In genomic region chr19:44767295-44768180, GRCh38 we compare ENCODE assay signal across 21 cellular contexts. TPM values are rescaled to one million over a fixed set of nuclear protein-coding genes. Genes with fewer than 3 reads are reported as not detected.
A peak's percentile ranks its signal among the peaks of the same experiment; 100 is the strongest.
DNase-seq lines count a peak whose midpoint lies in the region; ATAC-seq and TF ChIP-seq lines count a peak whose summit lies in the region.
"Had no signal": no experiment of that assay in that cellular context is flagged by ENCODE, and none has a peak within 500 bp of the region (broad histone marks: within the 10 kb centered on the region; RNA-seq: fewer than 3 reads in every experiment).

No MANE protein-coding gene starts in this region.

- no peaks in the 10 kb centered on the region for H3K27me3 Mint-ChIP-seq in activated CD4-positive, alpha-beta T cell treated with anti-CD3 and anti-CD28 coated beads, Interleukin-2, amount 10 ng/mL, durations not matched to agents 24 days and 14 days
- peaks cover 39% of the 10 kb centered on the region for H3K27me3 Mint-ChIP-seq in WTC11 (ENCODE audit: low read depth)
- H3K27me3 Mint-ChIP-seq in naive thymus-derived CD8-positive, alpha-beta T cell, result no peaks in the 10 kb centered on the region

- no peak overlapping the region for H3K27ac ChIP-seq in HCT116 (ENCODE audit: low read depth, low read length)
- H3K27ac ChIP-seq: C4-2B, neural progenitor cell, upper lobe of left lung had no signal

- no peaks in the 10 kb centered on the region for H4K20me1 ChIP-seq in HCT116 (ENCODE audit: insufficient read depth)

- TF ChIP-seq CTCF in HCT116 (IDR thresholded peaks at IDR 0.05 in 2 of 3, conservative IDR thresholded peaks at IDR 0.05 in 1 of 3; ENCODE audit: borderline replicate concordance in 1 of 3, insufficient read depth in 1 of 3, low read depth in 2 of 3, low read length in 2 of 3) (0 out of 6 replicates have a peak, but pooled peaks of 1 of the 3 experiments have one; percentile 5), WTC11 (IDR thresholded peaks at IDR 0.05) (no peak)

- no peaks in the 10 kb centered on the region for H3K27me3 ChIP-seq in HCT116 (ENCODE audit: insufficient read depth, low read length)
- H3K27me3 ChIP-seq: upper lobe of left lung had no signal

- H3K4me1 ChIP-seq in HCT116 (ENCODE audit: control insufficient read depth in 1 of 2, insufficient read depth in 2 of 2, low read length in 2 of 2), result peaks cover 6 to 28% of the 10 kb centered on the region in 2 experiments; a peak in 3 of 4 replicates
- H3K4me1 ChIP-seq: neural progenitor cell had no signal

- ATAC-seq in HCT116, result no peak
- ATAC-seq in WTC11, result no peak
- ATAC-seq in naive thymus-derived CD8-positive, alpha-beta T cell, result no peak
- no peak for ATAC-seq in SK-N-SH treated with all-trans-retinoic acid at 6 μM for 48 hours
- ATAC-seq in stimulated activated effector memory CD8-positive, alpha-beta T cell treated with anti-CD3 and anti-CD28 coated beads, Interleukin-12 subunit alpha, Interleukin-12 subunit beta, amount 100 ng/mL, for 72 hours, result no peak
- ATAC-seq: left cardiac atrium had no signal

- peaks cover 3% of the 10 kb centered on the region for H3K9me3 Mint-ChIP-seq in activated CD4-positive, alpha-beta T cell treated with anti-CD3 and anti-CD28 coated beads, Interleukin-2, amount 10 ng/mL, durations not matched to agents 24 days and 14 days
- H3K9me3 Mint-ChIP-seq in WTC11, result peaks cover 12% of the 10 kb centered on the region
- no peaks in the 10 kb centered on the region for H3K9me3 Mint-ChIP-seq in naive thymus-derived CD8-positive, alpha-beta T cell
- no peaks in the 10 kb centered on the region for H3K9me3 Mint-ChIP-seq in stimulated activated effector memory CD8-positive, alpha-beta T cell treated with anti-CD3 and anti-CD28 coated beads, Interleukin-12 subunit alpha, Interleukin-12 subunit beta, amount 100 ng/mL, for 72 hours
- H3K9me3 Mint-ChIP-seq: activated T-helper 2 cell treated with anti-CD3 and anti-CD28 coated beads, Interferon-gamma antibody, Interleukin-2, Interleukin-4, amounts not matched to agents 10 μg/mL and 5 μg/mL and 100 μg/mL, durations not matched to agents 14 hours and 24 hours and 36 hours had no signal

- DNase-seq in activated CD4-positive, alpha-beta T cell treated with anti-CD3 and anti-CD28 coated beads, Interleukin-2, amount 10 ng/mL, durations not matched to agents 24 days and 14 days, result peak; percentile 70
- no peak for DNase-seq in activated CD4-positive, alpha-beta T cell treated with anti-CD3 and anti-CD28 coated beads for 4 hours
- no peak for DNase-seq in HCT116 (ENCODE audit: low read depth, low spot score)
- DNase-seq in WTC11 (ENCODE audit: low spot score), result no peak
- DNase-seq in naive thymus-derived CD8-positive, alpha-beta T cell, result no peak
- no peak for DNase-seq in SW480 (ENCODE audit: low spot score)
- DNase-seq in stimulated activated effector memory CD8-positive, alpha-beta T cell treated with anti-CD3 and anti-CD28 coated beads, Interleukin-12 subunit alpha, Interleukin-12 subunit beta, amount 100 ng/mL, for 72 hours (ENCODE audit: low spot score in 2 of 2), result no peak
- DNase-seq: activated CD4-positive, alpha-beta T cell treated with anti-CD3 and anti-CD28 coated beads, Interleukin-2, amount 50 U/mL, for 1 hour; DMS79; foreskin fibroblast; left cardiac atrium; NCI-H2029; NCI-H510A treated with DMSO at 0.1 percent for 48 hours; SHP77 treated with DMSO at 0.1 percent for 48 hours; stimulated activated naive CD4-positive, alpha-beta T cell; T-helper 9 cell had no signal

- TF ChIP-seq RAD21 in HCT116 (IDR thresholded peaks at IDR 0.05; ENCODE audit: low read depth), result no peak

- peak overlapping the region; percentile 2 for H3K4me3 Mint-ChIP-seq in activated CD4-positive, alpha-beta T cell treated with anti-CD3 and anti-CD28 coated beads, Interleukin-2, amount 10 ng/mL, durations not matched to agents 24 days and 14 days
- H3K4me3 Mint-ChIP-seq in WTC11, result no peak overlapping the region
- no peak overlapping the region for H3K4me3 Mint-ChIP-seq in naive thymus-derived CD8-positive, alpha-beta T cell
- H3K4me3 Mint-ChIP-seq in stimulated activated effector memory CD8-positive, alpha-beta T cell treated with anti-CD3 and anti-CD28 coated beads, Interleukin-12 subunit alpha, Interleukin-12 subunit beta, amount 100 ng/mL, for 72 hours, result no peak overlapping the region
- H3K4me3 Mint-ChIP-seq: neural progenitor cell had no signal

- no peak overlapping the region for H3K4me3 ChIP-seq in HCT116 (replicated peaks in 1 of 2; ENCODE audit: low read depth in 1 of 2, low read length in 2 of 2)
- H3K4me3 ChIP-seq: neural progenitor cell, upper lobe of left lung had no signal

- H3K79me2 ChIP-seq in HCT116 (ENCODE audit: insufficient read depth, low read length), result no peaks in the 10 kb centered on the region

- no peak overlapping the region for H3K27ac Mint-ChIP-seq in activated CD4-positive, alpha-beta T cell treated with anti-CD3 and anti-CD28 coated beads, Interleukin-2, amount 10 ng/mL, durations not matched to agents 24 days and 14 days
- H3K27ac Mint-ChIP-seq in WTC11, result no peak overlapping the region
- H3K27ac Mint-ChIP-seq in naive thymus-derived CD8-positive, alpha-beta T cell, result peak overlapping the region in 8 of 10 donors; percentile 31 to 74 (median 60)
- no peak overlapping the region for H3K27ac Mint-ChIP-seq in stimulated activated effector memory CD8-positive, alpha-beta T cell treated with anti-CD3 and anti-CD28 coated beads, Interleukin-12 subunit alpha, Interleukin-12 subunit beta, amount 100 ng/mL, for 72 hours
- H3K27ac Mint-ChIP-seq: activated T-helper 2 cell treated with anti-CD3 and anti-CD28 coated beads, Interferon-gamma antibody, Interleukin-2, Interleukin-4, amounts not matched to agents 10 μg/mL and 5 μg/mL and 100 μg/mL, durations not matched to agents 14 hours and 24 hours and 36 hours; neural progenitor cell had no signal

- no peak overlapping the region for H3K9ac ChIP-seq in HCT116 (ENCODE audit: low read length)
- H3K9ac ChIP-seq: neural progenitor cell had no signal

- no TSS peak for BruUV-seq in HCT116 (replicated peaks; lab: Mats Ljungman, UMichigan)

- H3K36me3 ChIP-seq in HCT116 (ENCODE audit: control insufficient read depth in 1 of 2, insufficient read depth in 2 of 2, low read length in 2 of 2), result no peaks in the 10 kb centered on the region
- H3K36me3 ChIP-seq: neural progenitor cell, upper lobe of left lung had no signal

- H3K9me3 ChIP-seq in HCT116 (ENCODE audit: control insufficient read depth in 1 of 2, insufficient read depth in 1 of 2, low read depth in 1 of 2, low read length in 2 of 2), result no peaks in the 10 kb centered on the region
- H3K9me3 ChIP-seq: upper lobe of left lung had no signal

- H3K4me2 ChIP-seq in HCT116 (ENCODE audit: low read length), result no peak overlapping the region
- H3K4me2 ChIP-seq: neural progenitor cell had no signal

- intact Hi-C loops in activated CD4-positive, alpha-beta T cell treated with anti-CD3 and anti-CD28 coated beads, Interleukin-2, amount 10 ng/mL, durations not matched to agents 24 days and 14 days (cut with micrococcal nuclease), result no loop called here
- intact Hi-C loops in HCT116 (cut with micrococcal nuclease), result no loop called here

- H3K36me3 Mint-ChIP-seq in activated CD4-positive, alpha-beta T cell treated with anti-CD3 and anti-CD28 coated beads, Interleukin-2, amount 10 ng/mL, durations not matched to agents 24 days and 14 days (ENCODE audit: low read depth), result peaks cover 6% of the 10 kb centered on the region
- H3K36me3 Mint-ChIP-seq in WTC11, result peaks cover 4% of the 10 kb centered on the region; the same call in 1 of the 2 replicates
- no peaks in the 10 kb centered on the region for H3K36me3 Mint-ChIP-seq in naive thymus-derived CD8-positive, alpha-beta T cell
- H3K36me3 Mint-ChIP-seq in stimulated activated effector memory CD8-positive, alpha-beta T cell treated with anti-CD3 and anti-CD28 coated beads, Interleukin-12 subunit alpha, Interleukin-12 subunit beta, amount 100 ng/mL, for 72 hours, result peaks cover 14% of the 10 kb centered on the region
- H3K36me3 Mint-ChIP-seq: neural progenitor cell had no signal

- H2AFZ ChIP-seq in HCT116 (ENCODE audit: low read depth, low read length, poor library complexity, severe bottlenecking), result peak overlapping the region; percentile 85
- H2AFZ ChIP-seq: neural progenitor cell had no signal

- CTCF ChIA-PET in HCT116 (lab: Charles Lee) (interaction anchor here (1.0 to 3.2 kb wide), 6 partner anchors 44 to 197 kb away, joined by 3 to 21 read pairs (median 3); no protein-coding TSS in a partner anchor), WTC11 (lab: Charles Lee) (interaction anchor here (0.7 to 2.8 kb wide), 6 partner anchors 10 to 78 kb away, joined by 3 to 25 read pairs (median 4); no protein-coding TSS in a partner anchor)

- H3K9me2 ChIP-seq in HCT116 (ENCODE audit: insufficient read depth), result no peaks in the 10 kb centered on the region

- POLR2A ChIA-PET in HCT116 (lab: Charles Lee) (interaction anchor here (1.1 kb wide), 1 partner anchor 15 kb away, joined by 4 read pairs; no protein-coding TSS in a partner anchor), WTC11 (lab: Charles Lee) (interaction anchor here (1.5 kb wide), 1 partner anchor 44 kb away, joined by 4 read pairs; no protein-coding TSS in a partner anchor)
- POLR2A ChIA-PET in naive thymus-derived CD8-positive, alpha-beta T cell (lab: Charles Lee), result interaction anchor here (0.7 to 3.1 kb wide), 4 partner anchors 13 to 1073 kb away, joined by 3 to 18 read pairs (median 6); no protein-coding TSS in a partner anchor

- H3K4me1 Mint-ChIP-seq in activated CD4-positive, alpha-beta T cell treated with anti-CD3 and anti-CD28 coated beads, Interleukin-2, amount 10 ng/mL, durations not matched to agents 24 days and 14 days, result peaks cover 52% of the 10 kb centered on the region
- H3K4me1 Mint-ChIP-seq in WTC11, result peaks cover 6% of the 10 kb centered on the region
- peaks cover 15 to 57% (median 44%) of the 10 kb centered on the region in 4 donors for H3K4me1 Mint-ChIP-seq in naive thymus-derived CD8-positive, alpha-beta T cell
- peaks cover 29% of the 10 kb centered on the region for H3K4me1 Mint-ChIP-seq in stimulated activated effector memory CD8-positive, alpha-beta T cell treated with anti-CD3 and anti-CD28 coated beads, Interleukin-12 subunit alpha, Interleukin-12 subunit beta, amount 100 ng/mL, for 72 hours

- no peak for TF ChIP-seq POLR2A in HCT116 (IDR thresholded peaks at IDR 0.05; ENCODE audit: borderline replicate concordance, extremely low read depth, insufficient read depth, insufficient read length)

- RAD21 ChIA-PET in HCT116 (lab: Charles Lee; ENCODE audit: low non-redundant PET in 1 of 2, low total read pairs in 2 of 2, uncharacterized antibody in 2 of 2, unreplicated experiment in 2 of 2), result interaction anchor here (0.6 to 2.9 kb wide), 2 partner anchors 15 to 44 kb away, joined by 3 to 10 read pairs; no protein-coding TSS in a partner anchor

RNA-seq across cellular contexts. Expression of gene CBLC, which starts 10.2 kb away (rescaled TPM):
- not detected in 2 replicates for total RNA-seq in activated CD4-positive, alpha-beta T cell treated with anti-CD3 and anti-CD28 coated beads, Interleukin-2, amount 10 ng/mL, durations not matched to agents 24 days and 14 days
- total RNA-seq in HCT116 (2021; ENCODE audit: unreplicated experiment) (54.3 TPM), WTC11 (2021) (20.5 to 29.5 TPM (median 27.8 TPM) in 3 replicates)
- polyA plus RNA-seq in HCT116 (2012), result 54.5 and 58.3 TPM in 2 replicates
- not detected for total RNA-seq in naive thymus-derived CD8-positive, alpha-beta T cell
- under 1 TPM in 1 of 3 donors, not detected in 2; 0.14 TPM for polyA plus RNA-seq in naive thymus-derived CD8-positive, alpha-beta T cell
- total RNA-seq: activated T-helper 2 cell treated with anti-CD3 and anti-CD28 coated beads, Interferon-gamma antibody, Interleukin-2, Interleukin-4, amounts not matched to agents 10 μg/mL and 5 μg/mL and 100 μg/mL, durations not matched to agents 14 hours and 24 hours and 36 hours; left cardiac atrium had no signal

RNA-seq across cellular contexts. Expression of gene BCL3, which starts 19.0 kb away (rescaled TPM):
- 66.3 and 73.1 TPM in 2 replicates for total RNA-seq in activated CD4-positive, alpha-beta T cell treated with anti-CD3 and anti-CD28 coated beads, Interleukin-2, amount 10 ng/mL, durations not matched to agents 24 days and 14 days
- total RNA-seq in HCT116 (2021; ENCODE audit: unreplicated experiment), result 37.9 TPM
- 33.1 and 43.5 TPM in 2 replicates for polyA plus RNA-seq in HCT116 (2012)
- 4.6 to 7.8 TPM (median 5.6 TPM) in 3 replicates for total RNA-seq in WTC11 (2021)
- total RNA-seq in naive thymus-derived CD8-positive, alpha-beta T cell, result 1 to 10 TPM; 5.9 to 7.7 TPM
- polyA plus RNA-seq in naive thymus-derived CD8-positive, alpha-beta T cell, result 1 to 10 TPM; 3.2 to 6.2 (median 3.5) TPM

RNA-seq across cellular contexts. Expression of gene BCAM, which starts 41.4 kb away (rescaled TPM):
- total RNA-seq in activated CD4-positive, alpha-beta T cell treated with anti-CD3 and anti-CD28 coated beads, Interleukin-2, amount 10 ng/mL, durations not matched to agents 24 days and 14 days, result not detected in 2 replicates
- total RNA-seq in HCT116 (2021; ENCODE audit: unreplicated experiment), result 78.7 TPM
- 64.0 and 72.3 TPM in 2 replicates for polyA plus RNA-seq in HCT116 (2012)
- 73.1 to 89.5 TPM (median 80.0 TPM) in 3 replicates for total RNA-seq in WTC11 (2021)
- total RNA-seq in naive thymus-derived CD8-positive, alpha-beta T cell, result not detected
- polyA plus RNA-seq in naive thymus-derived CD8-positive, alpha-beta T cell, result not detected
- total RNA-seq: activated T-helper 2 cell treated with anti-CD3 and anti-CD28 coated beads, Interferon-gamma antibody, Interleukin-2, Interleukin-4, amounts not matched to agents 10 μg/mL and 5 μg/mL and 100 μg/mL, durations not matched to agents 14 hours and 24 hours and 36 hours had no signal

Comparison
In these comparisons a context has a peak if more than half of its experiments do, and no peak if none do; other contexts are left out.
1. H3K27ac Mint-ChIP-seq: peak in naive thymus-derived CD8-positive, alpha-beta T cell (8 of 10); none in activated CD4-positive, alpha-beta T cell treated with anti-CD3 and anti-CD28 coated beads, Interleukin-2, amount 10 ng/mL, durations not matched to agents 24 days and 14 days (single experiment), WTC11 (single experiment) and stimulated activated effector memory CD8-positive, alpha-beta T cell treated with anti-CD3 and anti-CD28 coated beads, Interleukin-12 subunit alpha, Interleukin-12 subunit beta, amount 100 ng/mL, for 72 hours (single experiment).
2. RNA of gene CBLC, which starts 10.2 kb away (total RNA-seq): 54.3 TPM in HCT116 (single experiment) and 20.5 to 29.5 TPM in WTC11; not detected in activated CD4-positive, alpha-beta T cell treated with anti-CD3 and anti-CD28 coated beads, Interleukin-2, amount 10 ng/mL, durations not matched to agents 24 days and 14 days and not detected in naive thymus-derived CD8-positive, alpha-beta T cell; every median in the first group is over 10 times any median in the second.
3. RNA of gene BCAM, which starts 41.4 kb away (total RNA-seq): 78.7 TPM in HCT116 (single experiment) and 73.1 to 89.5 TPM in WTC11; not detected in activated CD4-positive, alpha-beta T cell treated with anti-CD3 and anti-CD28 coated beads, Interleukin-2, amount 10 ng/mL, durations not matched to agents 24 days and 14 days and not detected in naive thymus-derived CD8-positive, alpha-beta T cell; every median in the first group is over 10 times any median in the second.